ENCODE assay signal across 8 cellular contexts in the genomic region with DNA sequence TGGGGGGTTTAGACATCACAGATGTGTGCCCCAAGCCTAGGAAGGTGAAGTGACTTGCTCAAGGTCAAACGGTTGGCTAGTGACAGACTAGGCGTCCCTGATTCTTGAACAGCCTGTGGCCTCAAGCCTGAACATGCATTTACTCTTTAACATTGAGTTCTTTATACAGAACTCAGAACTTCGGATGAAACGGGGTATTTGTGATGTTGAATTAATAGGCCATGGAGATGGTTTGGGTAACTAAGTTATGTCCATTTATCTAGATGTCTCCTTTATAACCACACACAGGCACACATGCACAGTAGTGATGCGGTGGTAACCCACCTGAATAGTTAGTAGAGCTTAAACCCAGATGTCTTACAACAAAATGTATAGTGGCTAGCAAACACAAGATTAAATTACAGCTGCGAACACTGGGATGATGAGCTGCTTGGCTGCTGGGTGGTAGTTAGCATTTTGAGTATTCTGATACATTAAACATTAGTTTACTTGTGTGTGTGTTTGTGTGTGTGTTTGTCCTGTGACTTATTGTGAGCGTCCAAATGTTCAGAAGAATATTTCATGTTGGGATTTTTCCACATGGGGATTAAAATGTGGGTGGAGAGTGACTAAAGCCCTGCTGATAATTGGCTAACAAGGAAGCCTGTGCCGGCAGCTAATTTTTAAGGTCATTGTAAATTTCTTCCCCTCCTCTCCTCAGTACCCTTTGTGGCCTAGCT. TPM values are rescaled to one million over a fixed set of nuclear protein-coding genes. Genes with fewer than 3 reads are reported as not detected.
DNase-seq lines count a peak whose midpoint lies in the region; ATAC-seq, FAIRE-seq and TF ChIP-seq lines count a peak whose summit lies in the region.

No MANE protein-coding gene starts in this region.

- TSS peak; percentile 32 for BruUV-seq in K562 (replicated peaks; lab: Mats Ljungman, UMichigan)

- in situ Hi-C loops in K562 (cut with MboI) = no loop called here

- no peak for TF ChIP-seq EP300 in K562 (IDR thresholded peaks at IDR 0.05; ENCODE audit: low read length)

- DNase-seq in HFFc6 (no peak), K562 (ENCODE audit: extremely low read depth in 1 of 4, low spot score in 3 of 4) (peak in 1 of 4 experiments; percentile 37), lung (ENCODE audit: low spot score) (no peak), upper lobe of right lung (no peak)

- peak overlapping the region; percentile 91 for H3K4me2 ChIP-seq in K562 (ENCODE audit: insufficient read depth, low read length)

- no peaks in the 10 kb centered on the region for H3K27me3 ChIP-seq in K562 (ENCODE audit: control insufficient read depth in 2 of 2, insufficient read depth in 2 of 2, low read length in 2 of 2)
- no peaks in the 10 kb centered on the region for H3K27me3 ChIP-seq in lung (ENCODE audit: control insufficient read depth, insufficient read depth)
- H3K27me3 ChIP-seq in upper lobe of right lung = no peaks in the 10 kb centered on the region

- CTCF ChIA-PET in K562 (lab: Yijun Ruan, JAX; ENCODE audit: low intra/inter-chr PET ratio) = no interaction called here

- H3K9me3 ChIP-seq in K562 (replicated peaks; ENCODE audit: control insufficient read depth, insufficient read depth, low read depth, low read length) (no peaks in the 10 kb centered on the region), lung (ENCODE audit: control insufficient read depth in 2 of 2, insufficient read depth in 1 of 2, low read length in 1 of 2) (no peaks in the 10 kb centered on the region), upper lobe of right lung (no peaks in the 10 kb centered on the region)

- no peaks in the 10 kb centered on the region for H3K9me3 Mint-ChIP-seq in HFFc6

- FAIRE-seq in K562 (lab: Jason Lieb, UNC) = peak; percentile 69

- no peak for TF ChIP-seq CTCF in 22Rv1 (IDR thresholded peaks at IDR 0.05)
- TF ChIP-seq CTCF in HFFc6 (IDR thresholded peaks at IDR 0.05) = no peak
- TF ChIP-seq CTCF in K562 (IDR thresholded peaks at IDR 0.05 in 2 of 3, conservative IDR thresholded peaks at IDR 0.05 in 1 of 3; ENCODE audit: insufficient read depth in 2 of 3, low read depth in 1 of 3, low read length in 3 of 3) = no peak
- TF ChIP-seq CTCF in lung (IDR thresholded peaks at IDR 0.05; ENCODE audit: control extremely low read depth, extremely low read depth) = no peak
- no peak for TF ChIP-seq CTCF in upper lobe of right lung (IDR thresholded peaks at IDR 0.05)

- ATAC-seq in K562 (no peak), lung (ENCODE audit: insufficient read depth, low FRiP score) (no peak), upper lobe of right lung (no peak), HG03097 (IDR thresholded peaks at IDR 0.05; ENCODE audit: low FRiP score, unreplicated experiment) (no peak), GM21825 (IDR thresholded peaks at IDR 0.05; ENCODE audit: unreplicated experiment) (no peak), HG03280 (IDR thresholded peaks at IDR 0.05; ENCODE audit: unreplicated experiment) (no peak)

- peak overlapping the region; percentile 98 for H3K4me3 Mint-ChIP-seq in HFFc6

- H3K27ac Mint-ChIP-seq in HFFc6 = peak overlapping the region; percentile 89

- TF ChIP-seq POLR2A in K562 (conservative IDR thresholded peaks at IDR 0.05) = no peak

- 0 out of 2 replicates have a peak overlapping the region, but pooled peaks have one; percentile 67 for H3K27ac ChIP-seq in 22Rv1
- H3K27ac ChIP-seq in K562 (ENCODE audit: extremely low read depth, low read depth, low read length) = peak overlapping the region; percentile 90
- H3K27ac ChIP-seq in lung (ENCODE audit: low read depth in 1 of 2, low read length in 1 of 2) = peak overlapping the region; percentile 99 to 100
- H3K27ac ChIP-seq in upper lobe of right lung = peak overlapping the region; percentile 96

- H2AFZ ChIP-seq in K562 (ENCODE audit: low read depth, low read length) = no peak overlapping the region

- H4K20me1 ChIP-seq in K562 (replicated peaks; ENCODE audit: control insufficient read depth, insufficient read depth, low read length) = peaks cover 64% of the 10 kb centered on the region

- intact Hi-C loops in K562 (cut with micrococcal nuclease) = loop anchor here (2.0 kb wide), 1 partner anchor 39 kb away; no protein-coding TSS in a partner anchor
- intact Hi-C loops in upper lobe of right lung (cut with DNase I) = no loop called here

- no peaks in the 10 kb centered on the region; the same call in 1 of the 2 replicates for H3K36me3 Mint-ChIP-seq in HFFc6 (ENCODE audit: low read depth)

- peaks cover 64% of the 10 kb centered on the region for H3K4me1 Mint-ChIP-seq in HFFc6 (ENCODE audit: low read depth)

- POLR2A ChIA-PET in K562 (lab: Yijun Ruan, JAX) = interaction anchor here (0.7 to 4.7 kb wide), 14 partner anchors 8 to 119 kb away, joined by 3 to 33 read pairs (median 6); no protein-coding TSS in a partner anchor

- WGBS in K562 (ENCODE audit: insufficient coverage, low coverage, missing lambda C conversion rate) = 12% methylated on average over 8 of the region's 8 CpGs
- 55 to 76% methylated on average over 8 of the region's 8 CpGs for WGBS in lung, 2 donors

- no peak for TF ChIP-seq RAD21 in K562 (CRISPR knock-in tag; conservative IDR thresholded peaks at IDR 0.05 in 1 of 2, IDR thresholded peaks at IDR 0.05 in 1 of 2)

- H3K4me3 ChIP-seq in K562 = peak overlapping the region; percentile 73; the same call in 1 of the 2 replicates
- peak overlapping the region; percentile 94 for H3K4me3 ChIP-seq in lung
- H3K4me3 ChIP-seq in upper lobe of right lung = peak overlapping the region; percentile 87

- peaks cover 71% of the 10 kb centered on the region for H3K79me2 ChIP-seq in K562 (ENCODE audit: control insufficient read depth, insufficient read depth, low read length)

- H3K4me1 ChIP-seq in K562 (replicated peaks in 1 of 2; ENCODE audit: control insufficient read depth in 2 of 2, insufficient read depth in 2 of 2, low read length in 2 of 2) (peaks cover 22 to 59% of the 10 kb centered on the region in 2 experiments), lung (ENCODE audit: control insufficient read depth in 2 of 2, insufficient read depth in 2 of 2, low read length in 2 of 2) (peaks cover 12 to 14% of the 10 kb centered on the region in 2 donors), upper lobe of right lung (peaks cover 62% of the 10 kb centered on the region)

- H3K36me3 ChIP-seq in K562 (ENCODE audit: control insufficient read depth, insufficient read depth, low read length) (peaks cover 31% of the 10 kb centered on the region), lung (ENCODE audit: control insufficient read depth in 2 of 2, insufficient read depth in 2 of 2, low read length in 2 of 2) (no peaks in the 10 kb centered on the region), upper lobe of right lung (no peaks in the 10 kb centered on the region)

- peaks cover 5% of the 10 kb centered on the region for H3K27me3 Mint-ChIP-seq in HFFc6 (ENCODE audit: insufficient read depth)

- H3K9ac ChIP-seq in K562 (ENCODE audit: insufficient read depth in 1 of 2, low read depth in 2 of 2, low read length in 2 of 2) = peak overlapping the region; percentile 77 to 95; a peak in 3 of 4 replicates

- peaks cover 6% of the 10 kb centered on the region for H3K9me1 ChIP-seq in K562 (ENCODE audit: control insufficient read depth, insufficient read depth, low read length)

TF ChIP-seq in K562, 482 proteins besides CTCF, POLR2A, EP300 and RAD21 (continues in another document):
- TF ChIP-seq ESRRA (IDR thresholded peaks at IDR 0.05; ENCODE audit: borderline replicate concordance, low read depth) (peak; percentile 82), TEAD4 (IDR thresholded peaks at IDR 0.05; ENCODE audit: low read length) (0 out of 2 replicates have a peak, but pooled peaks have one; percentile 3), TEAD4 (CRISPR knock-in tag; IDR thresholded peaks at IDR 0.05; ENCODE audit: borderline replicate concordance) (no peak), ZNF583 (CRISPR knock-in tag; IDR thresholded peaks at IDR 0.05) (0 out of 2 replicates have a peak, but pooled peaks have one; percentile 40), THRAP3 (IDR thresholded peaks at IDR 0.05; ENCODE audit: borderline replicate concordance) (no peak)
- TF ChIP-seq, protein P1, sequence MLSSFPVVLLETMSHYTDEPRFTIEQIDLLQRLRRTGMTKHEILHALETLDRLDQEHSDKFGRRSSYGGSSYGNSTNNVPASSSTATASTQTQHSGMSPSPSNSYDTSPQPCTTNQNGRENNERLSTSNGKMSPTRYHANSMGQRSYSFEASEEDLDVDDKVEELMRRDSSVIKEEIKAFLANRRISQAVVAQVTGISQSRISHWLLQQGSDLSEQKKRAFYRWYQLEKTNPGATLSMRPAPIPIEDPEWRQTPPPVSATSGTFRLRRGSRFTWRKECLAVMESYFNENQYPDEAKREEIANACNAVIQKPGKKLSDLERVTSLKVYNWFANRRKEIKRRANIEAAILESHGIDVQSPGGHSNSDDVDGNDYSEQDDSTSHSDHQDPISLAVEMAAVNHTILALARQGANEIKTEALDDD (IDR thresholded peaks at IDR 0.05) = peak; percentile 86

RNA-seq across cellular contexts. Expression of a gene that starts 2.3 kb away (rescaled TPM):
- total RNA-seq in HFFc6 (2021; fragmentation: NEBNext Ultra II Directional; extraction: Animal tissue kit (Norgen Biotek cat#: 25700)) = 100 to 1,000 TPM; 192 to 244 (median 222) TPM
- total RNA-seq in K562 (2011; cell fraction: chromatin; rRNA removed; ENCODE audit: low replicate concordance) = 725 and 867 TPM in 2 replicates
- 1,035 and 1,106 TPM in 2 replicates for total RNA-seq in K562 (2011; cell fraction: nucleolus; rRNA removed)
- total RNA-seq in K562 (2011; cell fraction: nucleoplasm; rRNA removed) = 881 and 968 TPM in 2 replicates
- total RNA-seq in K562 (2014; rRNA removed) (234 and 262 TPM in 2 replicates), K562 (2014; rRNA removed; fragmentation: Illumina TruSeq; extraction: Trizol) (109 and 122 TPM in 2 replicates), K562 (2015; rRNA removed; fragmentation: Illumina TruSeq; extraction: Trizol) (99.3 and 103 TPM in 2 replicates), K562 (2021) (319 and 354 TPM in 2 replicates), lung (100 to 1,000 TPM; 561 to 715 TPM), upper lobe of right lung (628 TPM)
- polyA plus RNA-seq in K562 (2011; rRNA removed) (358 and 513 TPM in 2 replicates), K562 (2014; fragmentation: Illumina TruSeq; extraction: Trizol) (358 and 388 TPM in 2 replicates), K562 (2014; fragmentation: Nextera tagmentation; extraction: Ambion mirVana) (100 to 1,000 TPM; 113 to 135 TPM), K562 (2014; rRNA removed) (261 and 293 TPM in 2 replicates), lung (100 to 1,000 TPM; 320 to 663 TPM)
- polyA plus RNA-seq in K562 (2011; cell fraction: cytosol; rRNA removed) = 378 and 399 TPM in 2 replicates
- polyA plus RNA-seq in K562 (2011; cell fraction: nucleus; rRNA removed) = 255 and 257 TPM in 2 replicates
- 185 and 295 TPM in 2 replicates for polyA plus RNA-seq in K562 (2012)
- polyA minus RNA-seq in K562 (2011; rRNA and poly(A)+ RNA removed) = 616 and 874 TPM in 2 replicates
- 258 and 300 TPM in 2 replicates for polyA minus RNA-seq in K562 (2011; cell fraction: cytosol; rRNA and poly(A)+ RNA removed)
- polyA minus RNA-seq in K562 (2011; cell fraction: nucleus; rRNA and poly(A)+ RNA removed) = 138 and 192 TPM in 2 replicates
